In the genomic region with DNA sequence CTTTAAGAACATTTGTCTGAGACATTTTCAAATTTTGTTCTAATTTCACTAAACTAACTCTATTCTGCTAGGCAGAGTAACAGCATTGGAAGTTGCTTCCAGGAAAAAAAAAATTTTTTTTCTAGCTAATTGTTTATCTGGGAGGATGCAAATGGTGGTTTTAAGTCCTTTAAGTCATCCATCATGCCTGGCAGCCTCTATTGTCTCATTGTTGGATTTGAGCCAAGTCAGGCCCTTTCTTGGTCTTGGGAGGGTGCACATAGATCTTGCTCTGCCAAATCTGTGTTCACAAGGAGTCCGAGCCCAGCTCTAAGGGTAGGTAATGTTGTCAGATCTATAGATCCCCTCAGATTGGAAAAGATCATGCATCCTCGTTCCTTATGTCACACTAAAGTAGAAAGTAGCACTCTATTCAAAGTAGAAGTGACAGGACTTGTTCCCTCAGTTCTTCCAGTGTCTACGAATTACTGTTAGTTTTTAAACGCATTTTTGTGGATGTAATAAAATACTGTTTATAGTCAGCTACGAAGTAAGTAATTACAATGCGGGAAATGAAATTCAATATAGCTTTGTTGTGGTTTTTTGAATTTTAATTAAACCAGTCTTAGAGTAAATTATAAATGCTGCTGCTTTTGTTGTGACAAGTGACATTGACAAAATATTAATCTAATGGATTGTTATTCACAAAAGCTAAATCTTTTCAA, we compare ENCODE assay signal across 9 cellular contexts.
DNase-seq lines count a peak whose midpoint lies in the region; ATAC-seq and TF ChIP-seq lines count a peak whose summit lies in the region.
"Had no signal": no experiment of that assay in that cellular context is flagged by ENCODE, and none has a peak within 500 bp of the region (broad histone marks: within the 10 kb centered on the region; RNA-seq: fewer than 3 reads in every experiment).

No MANE protein-coding gene starts in this region.

- H3K36me3 Mint-ChIP-seq in neural crest cell (ENCODE audit: low read depth), result no peaks in the 10 kb centered on the region

- TF ChIP-seq POLR2A in body of pancreas (IDR thresholded peaks at IDR 0.05), result no peak

- H3K27me3 Mint-ChIP-seq in neural crest cell (ENCODE audit: low read depth), result no peaks in the 10 kb centered on the region

- H3K4me3 Mint-ChIP-seq in neural crest cell, result peak overlapping the region; percentile 82

- no peak for TF ChIP-seq CTCF in body of pancreas (IDR thresholded peaks at IDR 0.05)
- TF ChIP-seq CTCF in neural crest cell (conservative IDR thresholded peaks at IDR 0.05), result no peak
- no peak for TF ChIP-seq CTCF in GM13977 (IDR thresholded peaks at IDR 0.05; ENCODE audit: extremely low read depth, insufficient read depth, missing control alignments)

- no peaks in the 10 kb centered on the region for H3K36me3 ChIP-seq in body of pancreas (replicated peaks in 1 of 2; ENCODE audit: insufficient read depth in 1 of 2, low read depth in 2 of 2)

- DNase-seq in DMS79 treated with DMSO at 0.1 percent for 48 hours (lab: John Stamatoyannopoulos, UW) (peak; percentile 94), NCI-H2107 treated with DMSO at 0.1 percent for 48 hours (lab: John Stamatoyannopoulos, UW; ENCODE audit: unreplicated experiment) (peak; percentile 80), body of pancreas (no peak), neural crest cell (ENCODE audit: low read depth, low spot score) (no peak), KG1 (lab: John Stamatoyannopoulos, UW) (no peak), GM13977 (ENCODE audit: low spot score) (no peak)

- H3K27ac ChIP-seq in body of pancreas, result peak overlapping the region in 3 of 4 donors; percentile 50 to 77 (median 65)

- 68 to 76% methylated on average over 6 of the region's 6 CpGs for WGBS in body of pancreas, 2 donors

- no peaks in the 10 kb centered on the region for H3K9me3 ChIP-seq in body of pancreas

- peak overlapping the region; percentile 83 for H3K27ac Mint-ChIP-seq in neural crest cell (ENCODE audit: unreplicated experiment)

- in situ Hi-C loops in GM13977 (cut with MboI; ENCODE audit: low pct_unique_long_range_greater_than_20kb, low sequenced_read_pairs, unreplicated experiment), result no loop called here

- intact Hi-C loops in body of pancreas (cut with DNase I), result no loop called here

- peaks cover 74% of the 10 kb centered on the region for H3K4me1 ChIP-seq in body of pancreas

- H3K27me3 ChIP-seq in body of pancreas, result no peaks in the 10 kb centered on the region

- peaks cover 79% of the 10 kb centered on the region for H3K4me1 Mint-ChIP-seq in neural crest cell

- H3K4me3 ChIP-seq in body of pancreas, result no peak overlapping the region
- H3K4me3 ChIP-seq: skin epidermis had no signal

- ATAC-seq in body of pancreas, result no peak
- ATAC-seq in HG03108 (IDR thresholded peaks at IDR 0.05; ENCODE audit: unreplicated experiment), result no peak
- ATAC-seq in GM21825 (IDR thresholded peaks at IDR 0.05; ENCODE audit: unreplicated experiment), result no peak

- H3K9me3 Mint-ChIP-seq in neural crest cell, result peaks cover 7% of the 10 kb centered on the region

Comparison
In these comparisons a context has a peak if more than half of its experiments do, and no peak if none do; other contexts are left out.
1. DNase-seq: peak in DMS79 treated with DMSO at 0.1 percent for 48 hours (single experiment) and NCI-H2107 treated with DMSO at 0.1 percent for 48 hours (single experiment); none in body of pancreas (0 of 4), neural crest cell (single experiment), KG1 (single experiment) and GM13977 (single experiment).